In genomic region chr18:59660398-59660797, GRCh38 we compare ENCODE assay signal across 16 cellular contexts. TPM values are rescaled to one million over a fixed set of nuclear protein-coding genes. Genes with fewer than 3 reads are reported as not detected.
"Had no signal": no experiment of that assay in that cellular context is flagged by ENCODE, and none has a peak within 500 bp of the region (broad histone marks: within the 10 kb centered on the region; RNA-seq: fewer than 3 reads in every experiment).

No MANE protein-coding gene starts in this region.

- H3K27ac Mint-ChIP-seq: activated naive CD8-positive, alpha-beta T cell treated with anti-CD3 and anti-CD28 coated beads, Interleukin-2, amount 50 U/mL, for 24 hours; endodermal cell; stimulated activated naive B cell treated with anti-CD40 and anti-IgM and Interleukin-4, amounts not matched to agents 10 μg/mL and 1 μg/mL and 100 μg/mL, for 72 hours had no signal

- H3K9me2 ChIP-seq: SK-N-SH had no signal

- H3K4me1 Mint-ChIP-seq: activated naive CD8-positive, alpha-beta T cell treated with anti-CD3 and anti-CD28 coated beads, Interleukin-2, amount 50 U/mL, for 24 hours; stimulated activated naive B cell treated with anti-CD40 and anti-IgM and Interleukin-4, amounts not matched to agents 10 μg/mL and 1 μg/mL and 100 μg/mL, for 72 hours had no signal

- H3K36me3 Mint-ChIP-seq: stimulated activated naive B cell treated with anti-CD40 and anti-IgM and Interleukin-4, amounts not matched to agents 10 μg/mL and 1 μg/mL and 100 μg/mL, for 72 hours had no signal

- H3K9me3 ChIP-seq: body of pancreas, left lung, SK-N-SH, spleen, upper lobe of left lung had no signal

- H3K9me3 Mint-ChIP-seq: activated naive CD8-positive, alpha-beta T cell treated with anti-CD3 and anti-CD28 coated beads, Interleukin-2, amount 50 U/mL, for 24 hours; endodermal cell; neural crest cell; stimulated activated naive B cell treated with anti-CD40 and anti-IgM and Interleukin-4, amounts not matched to agents 10 μg/mL and 1 μg/mL and 100 μg/mL, for 72 hours had no signal

- ATAC-seq: activated naive CD8-positive, alpha-beta T cell treated with anti-CD3 and anti-CD28 coated beads, Interleukin-2, amount 50 U/mL, for 24 hours; body of pancreas; stimulated activated naive B cell treated with anti-CD40 and anti-IgM and Interleukin-4, amounts not matched to agents 10 μg/mL and 1 μg/mL and 100 μg/mL, for 72 hours had no signal

- H3K36me3 ChIP-seq: left lung, spleen, upper lobe of left lung had no signal

- H3K9ac ChIP-seq: SK-N-SH had no signal

- H3K27ac ChIP-seq: body of pancreas, spleen had no signal

- DNase-seq: activated CD4-positive, alpha-beta T cell treated with anti-CD3 and anti-CD28 coated beads for 4 hours; activated CD8-positive, alpha-beta memory T cell treated with anti-CD3 and anti-CD28 coated beads for 24 hours; activated naive CD4-positive, alpha-beta T cell treated with Interleukin-2 at 50 U/mL for 16 hours; activated naive CD8-positive, alpha-beta T cell treated with anti-CD3 and anti-CD28 coated beads, Interleukin-2, amount 50 U/mL, for 24 hours; body of pancreas; dermis blood vessel endothelial cell; endodermal cell; erythroblast; left lung; SK-N-SH; spleen; stimulated activated CD4-positive, alpha-beta T cell treated with anti-CD3 and anti-CD28 coated beads, Interleukin-1b, Interleukin-23, amount 100 ng/mL, for 48 hours; stimulated activated naive B cell treated with anti-CD40 and anti-IgM and Interleukin-4, amounts not matched to agents 10 μg/mL and 1 μg/mL and 100 μg/mL, for 72 hours; upper lobe of left lung had no signal

- H3K27me3 ChIP-seq: body of pancreas, left lung, spleen, upper lobe of left lung had no signal

- H3K4me3 ChIP-seq: body of pancreas, left lung, spleen, upper lobe of left lung had no signal

- H3K4me1 ChIP-seq: body of pancreas, left lung, spleen, upper lobe of left lung had no signal

- H3K4me3 Mint-ChIP-seq: activated naive CD8-positive, alpha-beta T cell treated with anti-CD3 and anti-CD28 coated beads, Interleukin-2, amount 50 U/mL, for 24 hours; endodermal cell; neural crest cell; stimulated activated naive B cell treated with anti-CD40 and anti-IgM and Interleukin-4, amounts not matched to agents 10 μg/mL and 1 μg/mL and 100 μg/mL, for 72 hours had no signal

RNA-seq across cellular contexts. Expression of gene CCBE1, which starts 36.8 kb away (rescaled TPM):
- total RNA-seq: T-helper 1 cell treated with Interleukin-12 subunit alpha and Interleukin-12 subunit beta and Interleukin-4 antibody, amounts not matched to agents 30 ng/mL and 1 ng/mL, for 36 hours had no signal
